8 cellular contexts compared by ENCODE assay signal in the genomic region with DNA sequence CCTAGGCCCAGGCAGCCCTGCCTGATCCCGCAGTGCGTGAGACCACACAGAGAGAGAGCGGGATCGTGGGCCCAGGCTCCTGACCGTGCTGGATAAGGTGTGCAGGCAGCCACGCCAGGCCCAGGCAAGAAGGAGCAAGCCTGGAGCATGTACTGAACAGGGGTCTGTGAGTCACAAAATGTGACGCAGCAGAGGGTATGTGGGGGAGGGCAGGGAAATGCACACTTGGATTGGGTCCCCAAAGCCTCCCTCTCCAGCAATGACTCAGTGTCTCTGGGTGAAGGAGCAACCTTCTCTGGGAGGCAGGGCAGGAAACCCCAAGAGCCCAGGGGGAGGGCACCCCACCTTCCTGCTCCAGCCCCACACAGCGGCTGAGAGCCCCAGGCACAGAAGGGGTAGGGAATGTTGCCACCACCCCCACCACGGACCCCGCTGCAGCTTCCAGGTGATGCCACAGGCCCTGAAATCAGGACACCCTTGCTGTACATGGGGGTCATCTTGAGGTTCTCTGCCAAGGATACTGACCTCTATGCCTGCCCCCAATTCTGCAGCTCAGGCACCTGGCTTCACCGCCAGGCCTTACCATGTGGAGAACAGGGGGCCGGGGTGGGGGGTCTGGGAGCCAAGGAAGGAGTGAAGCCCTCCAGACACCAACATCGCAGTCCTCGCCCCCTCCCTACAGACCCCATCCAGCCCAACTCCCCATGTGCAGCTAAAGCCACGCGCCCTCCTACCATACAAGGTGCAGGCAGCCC.
DNase-seq lines count a peak whose midpoint lies in the region; ATAC-seq and TF ChIP-seq lines count a peak whose summit lies in the region.

No MANE protein-coding gene starts in this region.

- H3K4me1 ChIP-seq in tibial artery: peaks cover 10 to 44% (median 39%) of the 10 kb centered on the region in 4 donors

- H3K36me3 Mint-ChIP-seq in memory B cell: no peaks in the 10 kb centered on the region

- peak overlapping the region; percentile 88 for H3K4me3 Mint-ChIP-seq in memory B cell

- H3K27me3 ChIP-seq in tibial artery: no peaks in the 10 kb centered on the region

- H3K4me1 Mint-ChIP-seq in memory B cell: peaks cover 7% of the 10 kb centered on the region

- peak overlapping the region; percentile 55 for H3K27ac Mint-ChIP-seq in memory B cell

- H3K27ac ChIP-seq in coronary artery: peak overlapping the region; percentile 81 to 96
- H3K27ac ChIP-seq in tibial artery: peak overlapping the region; percentile 81 to 94

- peaks cover 17% of the 10 kb centered on the region for H3K27me3 Mint-ChIP-seq in memory B cell

- ATAC-seq in memory B cell (ENCODE audit: low read depth): no peak
- ATAC-seq in HG02973 (IDR thresholded peaks at IDR 0.05; ENCODE audit: unreplicated experiment): no peak

- peak overlapping the region; percentile 95 for H3K4me3 ChIP-seq in coronary artery
- peak overlapping the region; percentile 64 to 69 for H3K4me3 ChIP-seq in tibial artery

- intact Hi-C loops in tibial artery (cut with DNase I; ENCODE audit: low total_unique reads): loop anchor here (5.0 to 10.0 kb wide), 2 partner anchors 47 to 131 kb away; partner anchors contain the start of genes DUSP28 and RNPEPL1

- no peaks in the 10 kb centered on the region for H3K9me3 ChIP-seq in tibial artery

- TF ChIP-seq CTCF in coronary artery (IDR thresholded peaks at IDR 0.05) (no peak), tibial artery (IDR thresholded peaks at IDR 0.05) (no peak)

- no peaks in the 10 kb centered on the region for H3K9me3 Mint-ChIP-seq in memory B cell

- no peaks in the 10 kb centered on the region for H3K36me3 ChIP-seq in tibial artery

- DNase-seq in EL (peak; percentile 97), RKO (ENCODE audit: low spot score) (peak; percentile 97), coronary artery (ENCODE audit: low spot score) (peak; percentile 86), memory B cell (ENCODE audit: low spot score in 2 of 2) (no peak), tibial artery (peak in 1 of 2 donors; percentile 87), NCI-H2227 (lab: John Stamatoyannopoulos, UW; ENCODE audit: unreplicated experiment) (no peak), NCI-H82 (lab: John Stamatoyannopoulos, UW) (no peak)

Comparison
In these comparisons a context has a peak if more than half of its experiments do, and no peak if none do; other contexts are left out.
1. DNase-seq: peak in EL (single experiment), RKO (single experiment) and coronary artery (single experiment); none in memory B cell (0 of 2), NCI-H2227 (single experiment) and NCI-H82 (single experiment).